Comparison of ENCODE assay signal across 14 cellular contexts in genomic region chr2:207092803-207093202, GRCh38.
"Had no signal": no experiment of that assay in that cellular context is flagged by ENCODE, and none has a peak within 500 bp of the region (broad histone marks: within the 10 kb centered on the region; RNA-seq: fewer than 3 reads in every experiment).

No MANE protein-coding gene starts in this region.

- FAIRE-seq: colon, endometrium, frontal cortex had no signal

- H3K9me3 ChIP-seq: tibial artery had no signal

- H3K27me3 ChIP-seq: tibial artery had no signal

- H3K27ac ChIP-seq: WERI-Rb-1 had no signal

- DNase-seq: activated CD4-positive, alpha-beta T cell treated with anti-CD3 and anti-CD28 coated beads, Interleukin-2, amount 50 U/mL, for 4 hours; activated gamma-delta T cell treated with Interleukin-2 at 50 U/mL for 16 hours; amniotic stem cell; erythroblast; nephron progenitor cell; stimulated activated naive CD8-positive, alpha-beta T cell treated with anti-CD3 and anti-CD28 coated beads, Interleukin-15, Interleukin-2, amounts not matched to agents 100 U/mL and 50 U/mL, for 24 hours; substantia nigra; SW 1271; T-helper 2 cell; tibial artery; WERI-Rb-1 had no signal

- H3K4me3 ChIP-seq: tibial artery had no signal
